1 cellular context compared by ENCODE assay signal in the genomic region with DNA sequence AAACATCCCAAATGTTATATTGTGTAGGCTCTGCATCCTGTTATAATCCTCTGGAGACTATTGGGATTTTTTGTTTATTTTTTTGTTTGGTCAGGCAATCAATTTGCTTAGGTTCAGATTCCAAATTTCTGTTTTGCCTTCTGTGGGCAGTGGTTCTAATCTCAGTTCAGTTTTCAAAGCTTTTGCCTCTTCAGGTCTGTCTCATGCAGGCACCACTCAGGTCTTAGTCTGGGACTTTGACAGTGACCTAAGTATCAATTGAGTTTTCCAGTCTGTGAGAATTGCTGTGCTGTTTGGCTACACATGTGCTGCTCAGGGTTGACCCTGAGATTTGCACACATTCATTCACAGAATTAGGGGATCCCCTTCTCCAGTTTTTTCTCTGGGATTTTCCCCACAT.
TF ChIP-seq lines count a peak whose summit lies in the region.

No MANE protein-coding gene starts in this region.

TF ChIP-seq in GM12878, 131 proteins besides CTCF, POLR2A, EP300 and RAD21 (continued from another document):
- TF ChIP-seq, protein P1, sequence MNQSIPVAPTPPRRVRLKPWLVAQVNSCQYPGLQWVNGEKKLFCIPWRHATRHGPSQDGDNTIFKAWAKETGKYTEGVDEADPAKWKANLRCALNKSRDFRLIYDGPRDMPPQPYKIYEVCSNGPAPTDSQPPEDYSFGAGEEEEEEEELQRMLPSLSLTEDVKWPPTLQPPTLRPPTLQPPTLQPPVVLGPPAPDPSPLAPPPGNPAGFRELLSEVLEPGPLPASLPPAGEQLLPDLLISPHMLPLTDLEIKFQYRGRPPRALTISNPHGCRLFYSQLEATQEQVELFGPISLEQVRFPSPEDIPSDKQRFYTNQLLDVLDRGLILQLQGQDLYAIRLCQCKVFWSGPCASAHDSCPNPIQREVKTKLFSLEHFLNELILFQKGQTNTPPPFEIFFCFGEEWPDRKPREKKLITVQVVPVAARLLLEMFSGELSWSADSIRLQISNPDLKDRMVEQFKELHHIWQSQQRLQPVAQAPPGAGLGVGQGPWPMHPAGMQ (IDR thresholded peaks at IDR 0.05; ENCODE audit: borderline replicate concordance) = no peak
- TF ChIP-seq, protein P2, sequence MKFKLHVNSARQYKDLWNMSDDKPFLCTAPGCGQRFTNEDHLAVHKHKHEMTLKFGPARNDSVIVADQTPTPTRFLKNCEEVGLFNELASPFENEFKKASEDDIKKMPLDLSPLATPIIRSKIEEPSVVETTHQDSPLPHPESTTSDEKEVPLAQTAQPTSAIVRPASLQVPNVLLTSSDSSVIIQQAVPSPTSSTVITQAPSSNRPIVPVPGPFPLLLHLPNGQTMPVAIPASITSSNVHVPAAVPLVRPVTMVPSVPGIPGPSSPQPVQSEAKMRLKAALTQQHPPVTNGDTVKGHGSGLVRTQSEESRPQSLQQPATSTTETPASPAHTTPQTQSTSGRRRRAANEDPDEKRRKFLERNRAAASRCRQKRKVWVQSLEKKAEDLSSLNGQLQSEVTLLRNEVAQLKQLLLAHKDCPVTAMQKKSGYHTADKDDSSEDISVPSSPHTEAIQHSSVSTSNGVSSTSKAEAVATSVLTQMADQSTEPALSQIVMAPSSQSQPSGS (IDR thresholded peaks at IDR 0.05; ENCODE audit: low read length) = 0 out of 2 replicates have a peak, but pooled peaks have one; percentile 39
- TF ChIP-seq, protein P3, sequence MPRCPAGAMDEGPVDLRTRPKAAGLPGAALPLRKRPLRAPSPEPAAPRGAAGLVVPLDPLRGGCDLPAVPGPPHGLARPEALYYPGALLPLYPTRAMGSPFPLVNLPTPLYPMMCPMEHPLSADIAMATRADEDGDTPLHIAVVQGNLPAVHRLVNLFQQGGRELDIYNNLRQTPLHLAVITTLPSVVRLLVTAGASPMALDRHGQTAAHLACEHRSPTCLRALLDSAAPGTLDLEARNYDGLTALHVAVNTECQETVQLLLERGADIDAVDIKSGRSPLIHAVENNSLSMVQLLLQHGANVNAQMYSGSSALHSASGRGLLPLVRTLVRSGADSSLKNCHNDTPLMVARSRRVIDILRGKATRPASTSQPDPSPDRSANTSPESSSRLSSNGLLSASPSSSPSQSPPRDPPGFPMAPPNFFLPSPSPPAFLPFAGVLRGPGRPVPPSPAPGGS (IDR thresholded peaks at IDR 0.05; ENCODE audit: borderline replicate concordance, insufficient read depth, low read depth, low read length, poor library complexity, severe bottlenecking) = peak; percentile 40
